In the genomic region with DNA sequence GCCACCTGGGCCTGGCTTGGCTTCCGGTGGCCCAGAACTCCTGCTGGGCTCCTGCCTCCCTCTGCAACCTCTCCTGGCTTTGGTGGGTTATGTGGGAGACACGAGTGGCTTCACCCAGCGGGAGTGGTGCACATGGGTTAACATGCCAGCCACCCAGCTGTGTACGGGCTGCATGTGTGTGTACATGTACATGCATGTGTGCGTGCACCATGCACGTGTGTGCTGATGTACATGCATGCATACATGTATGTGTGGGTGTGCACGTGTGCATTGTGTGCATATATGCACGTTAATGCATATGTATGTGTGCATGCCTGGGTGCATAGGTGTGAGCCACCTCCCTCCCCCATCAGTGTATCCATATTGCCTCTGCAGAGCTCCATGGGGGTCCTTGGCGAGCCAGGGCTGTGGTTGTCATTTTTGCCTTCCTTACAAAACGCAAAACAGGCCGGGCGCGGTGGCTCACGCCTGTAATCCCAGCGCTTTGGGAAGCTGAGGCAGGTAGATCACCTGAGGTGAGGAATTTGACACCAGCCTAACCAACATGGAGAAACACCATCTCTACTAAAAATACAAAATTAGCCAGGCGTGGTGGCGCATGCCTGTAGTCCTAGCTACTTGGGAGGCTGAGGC, we compare ENCODE assay signal across 21 cellular contexts. TPM values are rescaled to one million over a fixed set of nuclear protein-coding genes. Genes with fewer than 3 reads are reported as not detected.
"Had no signal": no experiment of that assay in that cellular context is flagged by ENCODE, and none has a peak within 500 bp of the region (broad histone marks: within the 10 kb centered on the region; RNA-seq: fewer than 3 reads in every experiment).

No MANE protein-coding gene starts in this region.

- H3K4me3 ChIP-seq: dorsolateral prefrontal cortex, left lung, lung, ovary had no signal

- FAIRE-seq: endometrium, frontal cortex, keratinocyte, urothelium cell line had no signal

- H3K27me3 ChIP-seq: dorsolateral prefrontal cortex, left lung, ovary had no signal

- ATAC-seq: esophagus mucosa; naive thymus-derived CD4-positive, alpha-beta T cell; right cardiac atrium; stimulated activated memory B cell treated with anti-CD40 and anti-IgM and Interleukin-4, amounts not matched to agents 10 μg/mL and 1 μg/mL and 100 μg/mL, for 72 hours had no signal

- H3K27ac ChIP-seq: ovary had no signal

- H3K36me3 ChIP-seq: ovary had no signal

- H3K9me3 ChIP-seq: left lung, ovary had no signal

- DNase-seq: cortex of kidney; dorsolateral prefrontal cortex; effector memory CD4-positive, alpha-beta T cell; immature natural killer cell; mesendoderm; naive thymus-derived CD4-positive, alpha-beta T cell; nephron progenitor cell; stimulated activated CD4-positive, alpha-beta T cell treated with anti-CD3 and anti-CD28 coated beads, Interleukin-15, amount 100 ng/mL, for 24 hours; stimulated activated CD4-positive, alpha-beta T cell treated with anti-CD3 and anti-CD28 coated beads, Interleukin-1b, Interleukin-23, amount 100 ng/mL, for 48 hours; stimulated activated CD4-positive, alpha-beta T cell treated with anti-CD3 and anti-CD28 coated beads, Interleukin-4, amount 100 ng/mL, for 24 hours had no signal

RNA-seq across cellular contexts. Expression of a gene that starts 29.2 kb away (rescaled TPM):
- total RNA-seq: fibroblast of lung had no signal
- polyA plus RNA-seq: fibroblast of lung had no signal
